Comparison of ENCODE assay signal across 12 cellular contexts in genomic region chr6:71531841-71532240, GRCh38.
"Had no signal": no experiment of that assay in that cellular context is flagged by ENCODE, and none has a peak within 500 bp of the region (broad histone marks: within the 10 kb centered on the region; RNA-seq: fewer than 3 reads in every experiment).

No MANE protein-coding gene starts in this region.

- H3K27ac ChIP-seq: lower lobe of right lung had no signal

- DNase-seq: activated naive CD4-positive, alpha-beta T cell treated with anti-CD3 and anti-CD28 coated beads, Interleukin-2, amount 10 ng/mL, durations not matched to agents 7 days and 5 days; activated T-cell treated with anti-CD3 and anti-CD28 coated beads for 4 hours; endodermal cell; head of caudate nucleus; left colon; lower lobe of right lung; naive B cell; stimulated activated CD4-positive, alpha-beta T cell treated with anti-CD3 and anti-CD28 coated beads, Interleukin-4, amount 100 ng/mL, for 1 hour; stimulated activated naive CD8-positive, alpha-beta T cell treated with anti-CD3 and anti-CD28 coated beads, Interleukin-15, amount 100 ng/mL, for 72 hours had no signal

- H3K4me1 ChIP-seq: lower lobe of right lung had no signal

- ATAC-seq: activated CD4-positive, CD25-positive, alpha-beta regulatory T cell treated with anti-CD3 and anti-CD28 coated beads, Interleukin-2, amount 50 U/mL, for 24 hours; left colon; lower lobe of right lung; stimulated activated naive CD8-positive, alpha-beta T cell treated with anti-CD3 and anti-CD28 coated beads, Interleukin-15, amount 100 ng/mL, for 72 hours had no signal

- H3K27ac Mint-ChIP-seq: activated naive CD4-positive, alpha-beta T cell treated with anti-CD3 and anti-CD28 coated beads, Interleukin-2, amount 10 ng/mL, durations not matched to agents 7 days and 5 days; activated T-helper 2 cell treated with anti-CD3 and anti-CD28 coated beads, Interferon-gamma antibody, Interleukin-2, Interleukin-4, amounts not matched to agents 10 μg/mL and 5 μg/mL and 100 μg/mL, durations not matched to agents 14 hours and 24 hours and 36 hours; endodermal cell; mesothelial cell of epicardium; stimulated activated naive CD8-positive, alpha-beta T cell treated with anti-CD3 and anti-CD28 coated beads, Interleukin-15, amount 100 ng/mL, for 72 hours had no signal

- H3K36me3 ChIP-seq: lower lobe of right lung had no signal

- H3K4me3 ChIP-seq: lower lobe of right lung had no signal

- H3K9me3 ChIP-seq: lower lobe of right lung had no signal

- H3K4me1 Mint-ChIP-seq: activated naive CD4-positive, alpha-beta T cell treated with anti-CD3 and anti-CD28 coated beads, Interleukin-2, amount 10 ng/mL, durations not matched to agents 7 days and 5 days; endodermal cell; naive B cell; stimulated activated naive CD8-positive, alpha-beta T cell treated with anti-CD3 and anti-CD28 coated beads, Interleukin-15, amount 100 ng/mL, for 72 hours had no signal

- H3K4me3 Mint-ChIP-seq: activated naive CD4-positive, alpha-beta T cell treated with anti-CD3 and anti-CD28 coated beads, Interleukin-2, amount 10 ng/mL, durations not matched to agents 7 days and 5 days; endodermal cell; mesothelial cell of epicardium; stimulated activated naive CD8-positive, alpha-beta T cell treated with anti-CD3 and anti-CD28 coated beads, Interleukin-15, amount 100 ng/mL, for 72 hours had no signal

- H3K9me3 Mint-ChIP-seq: activated naive CD4-positive, alpha-beta T cell treated with anti-CD3 and anti-CD28 coated beads, Interleukin-2, amount 10 ng/mL, durations not matched to agents 7 days and 5 days; activated T-helper 2 cell treated with anti-CD3 and anti-CD28 coated beads, Interferon-gamma antibody, Interleukin-2, Interleukin-4, amounts not matched to agents 10 μg/mL and 5 μg/mL and 100 μg/mL, durations not matched to agents 14 hours and 24 hours and 36 hours; endodermal cell; naive B cell; stimulated activated naive CD8-positive, alpha-beta T cell treated with anti-CD3 and anti-CD28 coated beads, Interleukin-15, amount 100 ng/mL, for 72 hours had no signal

- H3K36me3 Mint-ChIP-seq: activated naive CD4-positive, alpha-beta T cell treated with anti-CD3 and anti-CD28 coated beads, Interleukin-2, amount 10 ng/mL, durations not matched to agents 7 days and 5 days; mesothelial cell of epicardium; naive B cell had no signal
